ENCODE assay signal across 19 cellular contexts in the genomic region with DNA sequence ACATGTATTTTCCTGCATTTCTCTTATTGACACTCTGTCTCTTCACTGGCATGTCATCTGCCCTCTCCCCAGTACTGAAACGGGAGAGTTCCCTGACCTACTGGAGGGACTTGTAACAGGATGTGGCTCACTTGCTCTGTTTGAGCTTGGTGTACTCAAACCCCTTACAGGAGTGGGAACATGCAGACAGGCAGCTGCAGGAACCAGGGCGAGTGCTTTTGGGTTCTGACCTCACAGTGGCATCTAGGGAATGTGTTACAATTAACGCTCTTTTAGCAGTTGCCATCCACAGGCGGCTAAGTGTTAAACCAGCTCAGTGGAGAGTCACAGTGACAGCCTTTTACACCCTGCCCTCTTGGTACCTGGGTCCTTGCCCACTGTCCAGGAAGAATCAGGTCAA.
A peak's percentile ranks its signal among the peaks of the same experiment; 100 is the strongest.
DNase-seq lines count a peak whose midpoint lies in the region; ATAC-seq and TF ChIP-seq lines count a peak whose summit lies in the region.
"Had no signal": no experiment of that assay in that cellular context is flagged by ENCODE, and none has a peak within 500 bp of the region (broad histone marks: within the 10 kb centered on the region; RNA-seq: fewer than 3 reads in every experiment).

No MANE protein-coding gene starts in this region.

- DNase-seq in MCF 10A (ENCODE audit: unreplicated experiment) (peak; percentile 26), breast epithelium (ENCODE audit: low spot score in 2 of 2) (no peak), NCI-H69 (lab: John Stamatoyannopoulos, UW) (peak; percentile 18), fibroblast of lung (ENCODE audit: low read depth in 2 of 2) (peak; percentile 6 to 15), renal cortical epithelial cell (ENCODE audit: low read depth) (peak; percentile 36), T-helper 17 cell (no peak)
- DNase-seq: 8988T; activated CD4-positive, alpha-beta memory T cell treated with anti-CD3 and anti-CD28 coated beads for 36 hours; activated naive CD8-positive, alpha-beta T cell treated with anti-CD3 and anti-CD28 coated beads for 36 hours; activated T-cell treated with anti-CD3 and anti-CD28 coated beads, Interleukin-2, amount 50 U/mL, for 24 hours; BE2C; brain microvascular endothelial cell; esophagus squamous epithelium; glutamatergic neuron; NCI-H187; NCI-H524 treated with DMSO at 0.1 percent for 48 hours had no signal

- BruUV-seq in MCF 10A (replicated peaks; lab: Mats Ljungman, UMichigan) = no TSS peak

- H3K27me3 ChIP-seq in breast epithelium = no peaks in the 10 kb centered on the region
- no peaks in the 10 kb centered on the region for H3K27me3 ChIP-seq in fibroblast of lung (ENCODE audit: control insufficient read depth, insufficient read depth, low read length)
- H3K27me3 ChIP-seq: BE2C, brain microvascular endothelial cell, esophagus squamous epithelium had no signal

- TF ChIP-seq CTCF in MCF 10A (IDR thresholded peaks at IDR 0.05; ENCODE audit: unreplicated experiment) (no peak), breast epithelium (IDR thresholded peaks at IDR 0.05) (no peak), fibroblast of lung (conservative IDR thresholded peaks at IDR 0.05 in 1 of 2, IDR thresholded peaks at IDR 0.05 in 1 of 2; ENCODE audit: low read depth in 1 of 2, low read length in 2 of 2) (no peak)

- ATAC-seq in T-helper 17 cell (no peak), HG02840 (IDR thresholded peaks at IDR 0.05; ENCODE audit: low FRiP score, unreplicated experiment) (no peak)
- ATAC-seq in activated T-helper 17 cell treated with anti-CD3 and anti-CD28 coated beads, Interleukin-2, amount 50 U/mL, for 72 hours (replicated peaks) = no peak

- no peak for TF ChIP-seq POLR2A in breast epithelium (IDR thresholded peaks at IDR 0.05)

- H3K4me1 Mint-ChIP-seq in MCF 10A (ENCODE audit: insufficient read depth, unreplicated experiment) = peaks cover 53% of the 10 kb centered on the region
- H3K4me1 Mint-ChIP-seq in T-helper 17 cell = no peaks in the 10 kb centered on the region
- no peaks in the 10 kb centered on the region for H3K4me1 Mint-ChIP-seq in activated T-helper 17 cell treated with anti-CD3 and anti-CD28 coated beads, Interleukin-2, amount 50 U/mL, for 72 hours
- H3K4me1 Mint-ChIP-seq: activated naive CD8-positive, alpha-beta T cell treated with anti-CD3 and anti-CD28 coated beads for 36 hours had no signal

- H3K36me3 Mint-ChIP-seq in MCF 10A (ENCODE audit: insufficient read depth, unreplicated experiment) (no peaks in the 10 kb centered on the region), T-helper 17 cell (ENCODE audit: low read depth) (no peaks in the 10 kb centered on the region)
- no peaks in the 10 kb centered on the region for H3K36me3 Mint-ChIP-seq in activated T-helper 17 cell treated with anti-CD3 and anti-CD28 coated beads, Interleukin-2, amount 50 U/mL, for 72 hours (ENCODE audit: low read depth)
- H3K36me3 Mint-ChIP-seq: activated CD4-positive, alpha-beta memory T cell treated with anti-CD3 and anti-CD28 coated beads for 36 hours; activated naive CD8-positive, alpha-beta T cell treated with anti-CD3 and anti-CD28 coated beads for 36 hours; mesothelial cell of epicardium had no signal

- H3K27ac Mint-ChIP-seq in MCF 10A (ENCODE audit: low read depth, unreplicated experiment) (peak overlapping the region; percentile 55), T-helper 17 cell (no peak overlapping the region)
- no peak overlapping the region for H3K27ac Mint-ChIP-seq in activated T-helper 17 cell treated with anti-CD3 and anti-CD28 coated beads, Interleukin-2, amount 50 U/mL, for 72 hours
- H3K27ac Mint-ChIP-seq: activated CD4-positive, alpha-beta memory T cell treated with anti-CD3 and anti-CD28 coated beads for 36 hours; activated naive CD8-positive, alpha-beta T cell treated with anti-CD3 and anti-CD28 coated beads for 36 hours; activated T-cell treated with anti-CD3 and anti-CD28 coated beads, Interleukin-2, amount 50 U/mL, for 24 hours; mesothelial cell of epicardium had no signal

- no peaks in the 10 kb centered on the region for H3K79me2 ChIP-seq in fibroblast of lung (ENCODE audit: control insufficient read depth, insufficient read depth, low read length)

- H3K4me1 ChIP-seq in breast epithelium (no peaks in the 10 kb centered on the region), fibroblast of lung (ENCODE audit: control insufficient read depth, extremely low read depth, insufficient read depth, low read length) (no peaks in the 10 kb centered on the region)
- H3K4me1 ChIP-seq: BE2C had no signal

- H3K27ac ChIP-seq in breast epithelium = no peak overlapping the region
- H3K27ac ChIP-seq in fibroblast of lung (ENCODE audit: insufficient read depth, low read length) = no peak overlapping the region
- H3K27ac ChIP-seq: brain microvascular endothelial cell, esophagus squamous epithelium had no signal

- no peak overlapping the region for H3K9ac ChIP-seq in fibroblast of lung (ENCODE audit: insufficient read depth, low read length)

- POLR2A ChIA-PET in MCF 10A (lab: Yijun Ruan, JAX) = no interaction called here

- no peak overlapping the region for H3K4me3 Mint-ChIP-seq in MCF 10A (ENCODE audit: unreplicated experiment)
- H3K4me3 Mint-ChIP-seq in T-helper 17 cell = no peak overlapping the region
- H3K4me3 Mint-ChIP-seq in activated T-helper 17 cell treated with anti-CD3 and anti-CD28 coated beads, Interleukin-2, amount 50 U/mL, for 72 hours = no peak overlapping the region
- H3K4me3 Mint-ChIP-seq: activated CD4-positive, alpha-beta memory T cell treated with anti-CD3 and anti-CD28 coated beads for 36 hours; activated naive CD8-positive, alpha-beta T cell treated with anti-CD3 and anti-CD28 coated beads for 36 hours; activated T-cell treated with anti-CD3 and anti-CD28 coated beads, Interleukin-2, amount 50 U/mL, for 24 hours; mesothelial cell of epicardium had no signal

- intact Hi-C loops in MCF 10A (cut with micrococcal nuclease) (loop anchor here (10.0 kb wide), 3 partner anchors 568 to 1468 kb away; no protein-coding TSS in a partner anchor), breast epithelium (cut with DNase I; ENCODE audit: low total_unique reads) (no loop called here)

- CTCF ChIA-PET in MCF 10A (lab: Yijun Ruan, JAX) = interaction anchor here (0.7 kb wide), 1 partner anchor 1503 kb away, joined by 3 read pairs; no protein-coding TSS in a partner anchor

- H3K27me3 Mint-ChIP-seq in MCF 10A (ENCODE audit: insufficient read depth, unreplicated experiment) (no peaks in the 10 kb centered on the region), T-helper 17 cell (no peaks in the 10 kb centered on the region)
- no peaks in the 10 kb centered on the region for H3K27me3 Mint-ChIP-seq in activated T-helper 17 cell treated with anti-CD3 and anti-CD28 coated beads, Interleukin-2, amount 50 U/mL, for 72 hours
- H3K27me3 Mint-ChIP-seq: activated CD4-positive, alpha-beta memory T cell treated with anti-CD3 and anti-CD28 coated beads for 36 hours; activated naive CD8-positive, alpha-beta T cell treated with anti-CD3 and anti-CD28 coated beads for 36 hours; activated T-cell treated with anti-CD3 and anti-CD28 coated beads, Interleukin-2, amount 50 U/mL, for 24 hours had no signal

- no peak overlapping the region for H2AFZ ChIP-seq in fibroblast of lung (ENCODE audit: low read length)

- H4K20me1 ChIP-seq in fibroblast of lung (ENCODE audit: control insufficient read depth, extremely low read depth, insufficient read depth, low read length) = no peaks in the 10 kb centered on the region

- H3K36me3 ChIP-seq in breast epithelium (no peaks in the 10 kb centered on the region), fibroblast of lung (ENCODE audit: control insufficient read depth, insufficient read depth, low read length) (no peaks in the 10 kb centered on the region)
- H3K36me3 ChIP-seq: BE2C, brain microvascular endothelial cell, esophagus squamous epithelium had no signal

- no peak overlapping the region for H3K4me3 ChIP-seq in breast epithelium
- no peak overlapping the region for H3K4me3 ChIP-seq in fibroblast of lung (replicated peaks in 1 of 4; ENCODE audit: control extremely low read depth in 1 of 4, insufficient read depth in 1 of 4, low read depth in 3 of 4, low read length in 4 of 4)
- H3K4me3 ChIP-seq: esophagus squamous epithelium had no signal

- H3K9me3 ChIP-seq in breast epithelium (no peaks in the 10 kb centered on the region), fibroblast of lung (ENCODE audit: control insufficient read depth, insufficient read depth, low read depth, low read length) (no peaks in the 10 kb centered on the region), T-helper 17 cell (ENCODE audit: control insufficient read depth, low read length, poor library complexity, severe bottlenecking) (no peaks in the 10 kb centered on the region)
- H3K9me3 ChIP-seq: BE2C, esophagus squamous epithelium had no signal

- H3K9me3 Mint-ChIP-seq in MCF 10A (ENCODE audit: unreplicated experiment) = no peaks in the 10 kb centered on the region
- no peaks in the 10 kb centered on the region for H3K9me3 Mint-ChIP-seq in activated T-helper 17 cell treated with anti-CD3 and anti-CD28 coated beads, Interleukin-2, amount 50 U/mL, for 72 hours
- H3K9me3 Mint-ChIP-seq: activated CD4-positive, alpha-beta memory T cell treated with anti-CD3 and anti-CD28 coated beads for 36 hours; activated T-cell treated with anti-CD3 and anti-CD28 coated beads, Interleukin-2, amount 50 U/mL, for 24 hours; mesothelial cell of epicardium had no signal

- H3K4me2 ChIP-seq in fibroblast of lung (ENCODE audit: extremely low read depth, insufficient read depth, low read length) = no peak overlapping the region

Comparison
In these comparisons a context has a peak if more than half of its experiments do, and no peak if none do; other contexts are left out.
1. DNase-seq: peak in MCF 10A (single experiment), NCI-H69 (single experiment), fibroblast of lung (2 of 2) and renal cortical epithelial cell (single experiment); none in breast epithelium (0 of 2) and T-helper 17 cell (0 of 3).